ENCODE assay signal across 8 cellular contexts in the genomic region with DNA sequence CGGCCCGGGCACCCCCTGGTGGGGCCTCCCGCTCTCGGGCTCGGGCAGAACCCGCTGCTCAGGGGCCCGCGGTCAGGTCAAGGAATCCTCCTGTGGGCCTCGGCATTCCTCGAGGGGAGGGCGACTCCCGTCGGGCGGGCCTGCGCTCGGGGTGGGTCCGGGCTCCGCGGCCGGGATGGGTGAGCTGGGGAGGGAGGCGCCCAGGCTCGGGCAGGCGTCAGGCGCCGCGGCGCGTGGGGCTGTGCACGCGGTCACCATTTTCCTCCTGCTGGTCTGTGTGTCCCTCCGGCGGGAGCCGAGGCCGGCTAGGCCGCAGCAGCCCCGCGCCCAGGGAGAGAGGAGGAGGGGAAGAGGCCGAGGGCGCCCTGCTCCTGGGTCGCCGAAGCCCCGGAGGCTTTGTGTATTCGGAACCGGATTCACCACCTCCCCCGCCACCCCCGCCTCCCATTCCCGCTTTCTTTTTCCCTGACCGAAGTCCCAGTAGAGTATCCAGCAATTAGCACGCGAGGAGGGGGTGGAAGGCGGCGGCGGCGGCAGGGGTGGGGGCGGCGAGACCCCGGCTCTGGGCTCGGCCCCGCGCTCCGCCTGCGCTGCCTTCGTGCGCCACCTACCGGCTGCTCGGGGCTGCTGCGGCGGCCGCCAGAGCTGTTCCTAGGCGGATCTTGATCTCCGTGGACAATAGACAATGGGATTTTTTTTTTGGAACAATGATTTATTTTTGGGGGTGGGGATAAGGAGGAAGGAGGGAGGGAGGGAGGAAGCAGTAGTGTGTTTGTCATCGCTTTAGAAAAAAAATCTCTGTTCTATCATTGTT.
A peak's percentile ranks its signal among the peaks of the same experiment; 100 is the strongest.
DNase-seq lines count a peak whose midpoint lies in the region; ATAC-seq and TF ChIP-seq lines count a peak whose summit lies in the region.

No MANE protein-coding gene starts in this region.

- intact Hi-C loops in Calu3 (cut with micrococcal nuclease; ENCODE audit: unreplicated experiment), result loop anchor here (1.0 to 10.0 kb wide), 4 partner anchors 98 to 518 kb away; partner anchors contain the start of gene MAML3
- intact Hi-C loops in left ventricle myocardium inferior (cut with micrococcal nuclease), result loop anchor here (5.0 to 10.0 kb wide), 2 partner anchors 241 to 518 kb away; no protein-coding TSS in a partner anchor
- intact Hi-C loops in posterior vena cava (cut with DNase I), result loop anchor here (1.0 to 10.0 kb wide), 3 partner anchors 100 to 358 kb away; partner anchors contain the start of gene MAML3 (in 1 of the 2)
- intact Hi-C loops in vagina (cut with DNase I), result loop anchor here (2.0 kb wide), 3 partner anchors 98 to 518 kb away; partner anchors contain the start of gene MAML3

- H3K27ac Mint-ChIP-seq in Calu3 (ENCODE audit: unreplicated experiment), result peak overlapping the region; percentile 11

- H3K27me3 ChIP-seq in left ventricle myocardium inferior (ENCODE audit: low read depth) (no peaks in the 10 kb centered on the region), vagina (no peaks in the 10 kb centered on the region)

- H3K4me3 ChIP-seq in left ventricle myocardium inferior (peak overlapping the region; percentile 76), vagina (peak overlapping the region; percentile 60 to 71)

- TF ChIP-seq CTCF in Calu3 (IDR thresholded peaks at IDR 0.05; ENCODE audit: unreplicated experiment) (peak; percentile 87), left ventricle myocardium inferior (IDR thresholded peaks at IDR 0.05; ENCODE audit: borderline replicate concordance) (peak; percentile 98), vagina (IDR thresholded peaks at IDR 0.05) (peak; percentile 62 to 93 (median 74))

- peak overlapping the region; percentile 45 for H3K4me3 Mint-ChIP-seq in Calu3 (ENCODE audit: low read depth, unreplicated experiment)

- peaks cover 33% of the 10 kb centered on the region for H3K4me1 ChIP-seq in left ventricle myocardium inferior
- peaks cover 33% of the 10 kb centered on the region for H3K4me1 ChIP-seq in vagina

- H3K27me3 Mint-ChIP-seq in Calu3 (ENCODE audit: unreplicated experiment), result no peaks in the 10 kb centered on the region

- peaks cover 29% of the 10 kb centered on the region for H3K4me1 Mint-ChIP-seq in Calu3 (ENCODE audit: low read depth, unreplicated experiment)

- ATAC-seq in GM21786 (IDR thresholded peaks at IDR 0.05; ENCODE audit: unreplicated experiment), result peak; percentile 59

- H3K36me3 ChIP-seq in left ventricle myocardium inferior, result no peaks in the 10 kb centered on the region
- no peaks in the 10 kb centered on the region for H3K36me3 ChIP-seq in vagina

- H3K9me3 Mint-ChIP-seq in Calu3 (ENCODE audit: low read depth, unreplicated experiment), result no peaks in the 10 kb centered on the region

- peak overlapping the region; percentile 91 for H3K27ac ChIP-seq in left ventricle myocardium inferior (replicated peaks)
- H3K27ac ChIP-seq in vagina, result peak overlapping the region; percentile 96

- no peaks in the 10 kb centered on the region for H3K36me3 Mint-ChIP-seq in Calu3 (ENCODE audit: insufficient read depth, unreplicated experiment)

- peak; percentile 76 for DNase-seq in Calu3
- peak; percentile 51 for DNase-seq in NAMALWA (ENCODE audit: low spot score)
- DNase-seq in T-helper 1 cell, result peak in 4 of 5 donors; percentile 38 to 57 (median 44)
- peak; percentile 10 to 87 (median 66) for DNase-seq in amygdala (lab: John Stamatoyannopoulos, UW)
- DNase-seq in left ventricle myocardium inferior, result peak; percentile 77
- DNase-seq in posterior vena cava (ENCODE audit: low spot score), result peak; percentile 91
- DNase-seq in vagina (ENCODE audit: extremely low spot score in 2 of 2), result no peak

- no peak for TF ChIP-seq POLR2A in vagina (IDR thresholded peaks at IDR 0.05)

- CTCF ChIA-PET in Calu3 (lab: Charles Lee), result interaction anchor here (0.6 to 1.5 kb wide), 5 partner anchors 14 to 514 kb away, joined by 3 to 7 read pairs (median 5); no protein-coding TSS in a partner anchor

- BruUV-seq in Calu3 (replicated peaks; lab: Mats Ljungman, UMichigan), result no TSS peak

- H3K9me3 ChIP-seq in left ventricle myocardium inferior (replicated peaks) (no peaks in the 10 kb centered on the region), vagina (no peaks in the 10 kb centered on the region)

Comparison
In these comparisons a context has a peak if more than half of its experiments do, and no peak if none do; other contexts are left out.
1. DNase-seq: peak in Calu3 (single experiment), NAMALWA (single experiment), T-helper 1 cell (4 of 5), amygdala (56 of 56), left ventricle myocardium inferior (single experiment) and posterior vena cava (single experiment); none in vagina (0 of 2).
2. Peak in every context shown above with its lines, with median percentiles within 50 percentile points of each other: CTCF ChIP-seq.